ENCODE assay signal across 13 cellular contexts in genomic region chr11:93512073-93512475, GRCh38. TPM values are rescaled to one million over a fixed set of nuclear protein-coding genes. Genes with fewer than 3 reads are reported as not detected.
A peak's percentile ranks its signal among the peaks of the same experiment; 100 is the strongest.
DNase-seq lines count a peak whose midpoint lies in the region; ATAC-seq lines count a peak whose summit lies in the region.
"Had no signal": no experiment of that assay in that cellular context is flagged by ENCODE, and none has a peak within 500 bp of the region (broad histone marks: within the 10 kb centered on the region; RNA-seq: fewer than 3 reads in every experiment).

No MANE protein-coding gene starts in this region.

- DNase-seq in NCI-H748 (lab: John Stamatoyannopoulos, UW; ENCODE audit: unreplicated experiment) (peak; percentile 8), NCI-H748 treated with DMSO at 0.1 percent for 48 hours (lab: John Stamatoyannopoulos, UW) (no peak), SK-N-DZ (ENCODE audit: low spot score) (no peak), NCI-H1436 treated with DMSO at 0.1 percent for 48 hours (lab: John Stamatoyannopoulos, UW) (no peak)
- no peak for DNase-seq in activated CD8-positive, alpha-beta T cell treated with anti-CD3 and anti-CD28 coated beads, Interleukin-2, amount 10 ng/mL, durations not matched to agents 7 days and 5 days
- no peak for DNase-seq in stimulated activated naive CD4-positive, alpha-beta T cell (lab: John Stamatoyannopoulos, UW)
- DNase-seq: DMS153, H7, immature natural killer cell, transverse colon had no signal

- no peak overlapping the region for H3K4me3 Mint-ChIP-seq in activated CD8-positive, alpha-beta T cell treated with anti-CD3 and anti-CD28 coated beads, Interleukin-2, amount 10 ng/mL, durations not matched to agents 7 days and 5 days
- H3K4me3 Mint-ChIP-seq: immature natural killer cell, neural crest cell had no signal

- H3K27me3 Mint-ChIP-seq in activated CD8-positive, alpha-beta T cell treated with anti-CD3 and anti-CD28 coated beads, Interleukin-2, amount 10 ng/mL, durations not matched to agents 7 days and 5 days (ENCODE audit: low read depth), result no peaks in the 10 kb centered on the region

- peaks cover 30% of the 10 kb centered on the region for H3K4me1 Mint-ChIP-seq in activated CD8-positive, alpha-beta T cell treated with anti-CD3 and anti-CD28 coated beads, Interleukin-2, amount 10 ng/mL, durations not matched to agents 7 days and 5 days (ENCODE audit: low read depth)

- peak; percentile 78 for ATAC-seq in GM21390 (IDR thresholded peaks at IDR 0.05; ENCODE audit: unreplicated experiment)
- ATAC-seq in HG03064 (IDR thresholded peaks at IDR 0.05; ENCODE audit: low read depth, unreplicated experiment), result peak; percentile 72
- peak; percentile 80 for ATAC-seq in activated CD8-positive, alpha-beta T cell treated with anti-CD3 and anti-CD28 coated beads, Interleukin-2, amount 10 ng/mL, durations not matched to agents 7 days and 5 days

- H3K27ac Mint-ChIP-seq in activated CD8-positive, alpha-beta T cell treated with anti-CD3 and anti-CD28 coated beads, Interleukin-2, amount 10 ng/mL, durations not matched to agents 7 days and 5 days, result peak overlapping the region; percentile 82
- H3K27ac Mint-ChIP-seq: immature natural killer cell had no signal

- CTCF ChIA-PET in activated CD8-positive, alpha-beta T cell treated with anti-CD3 and anti-CD28 coated beads, Interleukin-2, amount 10 ng/mL, durations not matched to agents 7 days and 5 days (lab: Charles Lee), result interaction anchor here (1.1 to 1.2 kb wide), 2 partner anchors 9 to 23 kb away, joined by 3 to 6 read pairs; no protein-coding TSS in a partner anchor

- peaks cover 3% of the 10 kb centered on the region for H3K36me3 Mint-ChIP-seq in activated CD8-positive, alpha-beta T cell treated with anti-CD3 and anti-CD28 coated beads, Interleukin-2, amount 10 ng/mL, durations not matched to agents 7 days and 5 days (ENCODE audit: low read depth)

- POLR2A ChIA-PET in activated CD8-positive, alpha-beta T cell treated with anti-CD3 and anti-CD28 coated beads, Interleukin-2, amount 10 ng/mL, durations not matched to agents 7 days and 5 days (lab: Charles Lee), result interaction anchor here (0.7 kb wide), 1 partner anchor 12 kb away, joined by 4 read pairs; no protein-coding TSS in a partner anchor

- no peaks in the 10 kb centered on the region for H3K9me3 Mint-ChIP-seq in activated CD8-positive, alpha-beta T cell treated with anti-CD3 and anti-CD28 coated beads, Interleukin-2, amount 10 ng/mL, durations not matched to agents 7 days and 5 days (ENCODE audit: insufficient read depth)
- H3K9me3 Mint-ChIP-seq: immature natural killer cell had no signal

RNA-seq across cellular contexts. Expression of gene SMCO4, which starts 31.1 kb away (rescaled TPM):
- total RNA-seq in activated CD8-positive, alpha-beta T cell treated with anti-CD3 and anti-CD28 coated beads, Interleukin-2, amount 10 ng/mL, durations not matched to agents 7 days and 5 days, result 10 to 100 TPM; 17.7 to 18.0 TPM
- 37.0 and 40.2 TPM in 2 replicates for polyA plus RNA-seq in SK-N-DZ (2014; cell fraction: cytosol; rRNA removed)
- polyA plus RNA-seq in SK-N-DZ (2014; cell fraction: nucleus; rRNA removed), result 9.9 and 11.0 TPM in 2 replicates
